Comparison of ENCODE assay signal across 36 cellular contexts in the genomic region with DNA sequence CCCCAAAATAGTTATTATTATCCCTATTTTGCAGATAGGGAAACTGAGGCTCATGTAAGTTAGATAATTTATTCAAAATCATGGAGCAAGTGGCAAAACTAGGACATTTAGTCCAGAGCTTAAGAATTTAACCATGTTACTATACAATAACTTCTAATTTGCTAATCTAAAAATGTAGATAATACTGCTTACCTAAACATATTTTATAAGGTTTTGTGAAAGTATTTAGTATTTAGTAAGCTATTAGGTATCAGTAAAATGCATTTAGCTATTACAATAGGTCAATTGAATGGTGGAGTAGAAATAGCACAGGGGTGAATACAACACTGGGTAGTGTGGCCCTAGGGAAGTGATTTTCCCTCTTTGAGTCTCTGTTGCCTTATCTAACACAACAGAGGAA.
"Had no signal": no experiment of that assay in that cellular context is flagged by ENCODE, and none has a peak within 500 bp of the region (broad histone marks: within the 10 kb centered on the region; RNA-seq: fewer than 3 reads in every experiment).

No MANE protein-coding gene starts in this region.

- H3K27me3 ChIP-seq: MG63 had no signal

- H3K9me3 ChIP-seq: MG63 had no signal

- H3K4me3 ChIP-seq: MG63 had no signal

- H3K36me3 ChIP-seq: MG63 had no signal

- DNase-seq: MG63, MM.1S, MV-4-11, NCI-H1048, NCI-H1092, NCI-H1092 treated with DMSO at 0.1 percent for 48 hours, NCI-H1105, NCI-H1105 treated with DMSO at 0.1 percent for 48 hours, NCI-H1417, NCI-H1417 treated with DMSO at 0.1 percent for 48 hours, NCI-H1436, NCI-H1436 treated with DMSO at 0.1 percent for 48 hours, NCI-H146, NCI-H1694, NCI-H1694 treated with DMSO at 0.1 percent for 48 hours, NCI-H187, NCI-H187 treated with DMSO at 0.1 percent for 48 hours, NCI-H1930, NCI-H2029, NCI-H2029 treated with DMSO at 0.1 percent for 48 hours, NCI-H2081, NCI-H2081 treated with DMSO at 0.1 percent for 48 hours, NCI-H2107, NCI-H2171, NCI-H2171 treated with DMSO at 0.1 percent for 48 hours, NCI-H2227 treated with DMSO at 0.1 percent for 48 hours, NCI-H226, NCI-H345, NCI-H446, NCI-H446 treated with DMSO at 0.1 percent for 48 hours, NCI-H510A, NCI-H510A treated with DMSO at 0.1 percent for 48 hours, NCI-H524, NCI-H524 treated with DMSO at 0.1 percent for 48 hours, NCI-H526, NCI-H526 treated with DMSO at 0.1 percent for 48 hours had no signal
